ENCODE assay signal across 11 cellular contexts in the genomic region with DNA sequence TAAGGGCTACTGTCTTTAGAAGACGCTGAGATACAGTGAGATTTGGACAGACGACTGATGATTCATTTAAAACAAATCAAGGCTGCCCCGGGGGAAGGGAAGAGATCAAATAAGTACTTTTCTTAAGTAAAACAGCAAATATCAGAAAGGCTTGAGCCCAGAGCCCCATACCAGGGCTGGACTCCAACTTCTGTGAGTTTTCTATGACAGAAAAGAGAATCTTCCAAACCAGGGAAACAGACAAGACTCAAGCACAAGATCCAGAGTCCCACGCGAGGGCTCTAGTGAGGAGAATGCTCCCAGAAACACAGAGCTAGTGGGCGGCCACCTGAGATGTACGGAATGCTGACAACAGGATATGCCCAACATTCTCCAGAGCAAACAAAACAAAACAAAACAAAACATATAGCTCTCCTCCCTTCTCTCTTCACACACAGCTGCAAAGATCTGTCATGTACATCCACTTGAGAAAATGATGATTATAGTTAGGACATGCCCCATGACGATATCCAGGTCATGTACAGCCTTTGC. TPM values are rescaled to one million over a fixed set of nuclear protein-coding genes. Genes with fewer than 3 reads are reported as not detected.
DNase-seq lines count a peak whose midpoint lies in the region; ATAC-seq and TF ChIP-seq lines count a peak whose summit lies in the region.
"Had no signal": no experiment of that assay in that cellular context is flagged by ENCODE, and none has a peak within 500 bp of the region (broad histone marks: within the 10 kb centered on the region; RNA-seq: fewer than 3 reads in every experiment).

No MANE protein-coding gene starts in this region.

- no peaks in the 10 kb centered on the region for H3K9me3 Mint-ChIP-seq in activated CD4-positive, alpha-beta T cell treated with anti-CD3 and anti-CD28 coated beads, Interleukin-2, amount 10 ng/mL, durations not matched to agents 7 days and 5 days
- H3K9me3 Mint-ChIP-seq: CD8-positive, alpha-beta memory T cell; stimulated activated naive CD8-positive, alpha-beta T cell treated with anti-CD3 and anti-CD28 coated beads, Interleukin-15, Interleukin-2, amounts not matched to agents 100 ng/mL and 50 ng/mL, for 24 hours had no signal

- peaks cover 1% of the 10 kb centered on the region for H3K36me3 Mint-ChIP-seq in activated CD4-positive, alpha-beta T cell treated with anti-CD3 and anti-CD28 coated beads, Interleukin-2, amount 10 ng/mL, durations not matched to agents 7 days and 5 days (ENCODE audit: low read depth)

- peak; percentile 41 for DNase-seq in EL
- peak in 1 of 7 donors; percentile 49 for DNase-seq in adrenal gland
- DNase-seq in heart left ventricle = no peak
- DNase-seq in activated CD8-positive, alpha-beta memory T cell treated with anti-CD3 and anti-CD28 coated beads, Interleukin-2, amount 50 U/mL, for 48 hours = no peak
- DNase-seq in activated CD4-positive, alpha-beta T cell treated with anti-CD3 and anti-CD28 coated beads, Interleukin-2, amount 10 ng/mL, durations not matched to agents 7 days and 5 days = no peak
- DNase-seq in retina = no peak
- DNase-seq: CD8-positive, alpha-beta memory T cell; NCI-H69 had no signal

- intact Hi-C loops in adrenal gland (cut with DNase I) (no loop called here), heart left ventricle (cut with DNase I) (loop anchor here in 1 of 10 donors (5.0 kb wide), 1 partner anchor 65 kb away; no protein-coding TSS in a partner anchor)

- peak overlapping the region; percentile 68 for H3K4me2 ChIP-seq in skeletal muscle satellite cell (ENCODE audit: low read length)

- no peaks in the 10 kb centered on the region for H3K9me3 ChIP-seq in adrenal gland (replicated peaks in 1 of 3)
- no peaks in the 10 kb centered on the region for H3K9me3 ChIP-seq in heart left ventricle
- H3K9me3 ChIP-seq in skeletal muscle satellite cell (replicated peaks; ENCODE audit: low read length) = no peaks in the 10 kb centered on the region

- H3K36me3 ChIP-seq in adrenal gland (replicated peaks in 1 of 2) (no peaks in the 10 kb centered on the region), heart left ventricle (no peaks in the 10 kb centered on the region), skeletal muscle satellite cell (ENCODE audit: insufficient read depth, low read length) (no peaks in the 10 kb centered on the region)

- no peak overlapping the region for H3K9ac ChIP-seq in skeletal muscle satellite cell (ENCODE audit: low read depth, low read length)

- H3K27ac ChIP-seq in adrenal gland = peak overlapping the region in 4 of 5 donors; percentile 11 to 79 (median 45)
- peak overlapping the region; percentile 29 to 94 (median 70) for H3K27ac ChIP-seq in heart left ventricle

- peaks cover 17% of the 10 kb centered on the region for H3K4me1 Mint-ChIP-seq in activated CD4-positive, alpha-beta T cell treated with anti-CD3 and anti-CD28 coated beads, Interleukin-2, amount 10 ng/mL, durations not matched to agents 7 days and 5 days

- H3K4me1 ChIP-seq in adrenal gland (replicated peaks in 1 of 2) (peaks cover 29 to 60% of the 10 kb centered on the region in 2 donors), heart left ventricle (peaks cover 0 to 96% (median 72%) of the 10 kb centered on the region in 12 donors), skeletal muscle satellite cell (ENCODE audit: control insufficient read depth, insufficient read depth, low read length) (peaks cover 53% of the 10 kb centered on the region)

- CTCF ChIA-PET in activated CD4-positive, alpha-beta T cell treated with anti-CD3 and anti-CD28 coated beads, Interleukin-2, amount 10 ng/mL, durations not matched to agents 7 days and 5 days (lab: Charles Lee) = interaction anchor here (1.2 to 1.4 kb wide), 3 partner anchors 12 to 33 kb away, joined by 3 to 4 read pairs (median 3); no protein-coding TSS in a partner anchor

- WGBS in adrenal gland, 4 donors = 47 to 60% (median 55%) methylated on average over 8 of the region's 8 CpGs
- 41 to 48% (median 45%) methylated on average over 8 of the region's 8 CpGs for WGBS in heart left ventricle, 4 donors

- H3K4me3 Mint-ChIP-seq in activated CD4-positive, alpha-beta T cell treated with anti-CD3 and anti-CD28 coated beads, Interleukin-2, amount 10 ng/mL, durations not matched to agents 7 days and 5 days = no peak overlapping the region
- H3K4me3 Mint-ChIP-seq: CD8-positive, alpha-beta memory T cell; stimulated activated naive CD8-positive, alpha-beta T cell treated with anti-CD3 and anti-CD28 coated beads, Interleukin-15, Interleukin-2, amounts not matched to agents 100 ng/mL and 50 ng/mL, for 24 hours had no signal

- H3K4me3 ChIP-seq in adrenal gland (peak overlapping the region in 1 of 4 donors; percentile 18), heart left ventricle (peak overlapping the region in 1 of 12 donors; percentile 14), skeletal muscle satellite cell (ENCODE audit: low read length) (no peak overlapping the region)

- H3K27me3 ChIP-seq in adrenal gland (no peaks in the 10 kb centered on the region), heart left ventricle (no peaks in the 10 kb centered on the region), skeletal muscle satellite cell (ENCODE audit: control insufficient read depth, insufficient read depth, low read length) (no peaks in the 10 kb centered on the region)

- peak in 2 of 4 donors; percentile 2 to 11 for ATAC-seq in heart left ventricle
- ATAC-seq in HG02759 (IDR thresholded peaks at IDR 0.05; ENCODE audit: unreplicated experiment) = no peak

- no peak overlapping the region for H3K27ac Mint-ChIP-seq in activated CD4-positive, alpha-beta T cell treated with anti-CD3 and anti-CD28 coated beads, Interleukin-2, amount 10 ng/mL, durations not matched to agents 7 days and 5 days

- no peaks in the 10 kb centered on the region for H3K27me3 Mint-ChIP-seq in activated CD4-positive, alpha-beta T cell treated with anti-CD3 and anti-CD28 coated beads, Interleukin-2, amount 10 ng/mL, durations not matched to agents 7 days and 5 days
- H3K27me3 Mint-ChIP-seq: CD8-positive, alpha-beta memory T cell; stimulated activated naive CD8-positive, alpha-beta T cell treated with anti-CD3 and anti-CD28 coated beads, Interleukin-15, Interleukin-2, amounts not matched to agents 100 ng/mL and 50 ng/mL, for 24 hours had no signal

- TF ChIP-seq POLR2A in adrenal gland (IDR thresholded peaks at IDR 0.05) = no peak
- TF ChIP-seq POLR2A in heart left ventricle (IDR thresholded peaks at IDR 0.05) = no peak

- TF ChIP-seq CTCF in adrenal gland (IDR thresholded peaks at IDR 0.05) = no peak
- no peak for TF ChIP-seq CTCF in heart left ventricle (IDR thresholded peaks at IDR 0.05)

- POLR2A ChIA-PET in activated CD4-positive, alpha-beta T cell treated with anti-CD3 and anti-CD28 coated beads, Interleukin-2, amount 10 ng/mL, durations not matched to agents 7 days and 5 days (lab: Charles Lee) = no interaction called here

RNA-seq across cellular contexts. Expression of a gene that starts 13.1 kb away (rescaled TPM):
- total RNA-seq in adrenal gland (100 to 1,000 TPM in 1 of 8 donors, 10 to 100 TPM in 7; 42.0 to 113 (median 67.7) TPM), heart left ventricle (100 to 1,000 TPM; 171 to 603 (median 266) TPM)
- polyA plus RNA-seq in adrenal gland (10 to 100 TPM; 56.9 to 95.1 (median 87.2) TPM), heart left ventricle (100 to 1,000 TPM; 236 to 301 TPM)
- total RNA-seq in skeletal muscle satellite cell (2012; rRNA removed) = 64.6 and 89.6 TPM in 2 replicates
- total RNA-seq in activated CD4-positive, alpha-beta T cell treated with anti-CD3 and anti-CD28 coated beads, Interleukin-2, amount 10 ng/mL, durations not matched to agents 7 days and 5 days = 10 to 100 TPM; 14.5 to 15.4 TPM
